Comparison of ENCODE assay signal across 9 cellular contexts in the genomic region with DNA sequence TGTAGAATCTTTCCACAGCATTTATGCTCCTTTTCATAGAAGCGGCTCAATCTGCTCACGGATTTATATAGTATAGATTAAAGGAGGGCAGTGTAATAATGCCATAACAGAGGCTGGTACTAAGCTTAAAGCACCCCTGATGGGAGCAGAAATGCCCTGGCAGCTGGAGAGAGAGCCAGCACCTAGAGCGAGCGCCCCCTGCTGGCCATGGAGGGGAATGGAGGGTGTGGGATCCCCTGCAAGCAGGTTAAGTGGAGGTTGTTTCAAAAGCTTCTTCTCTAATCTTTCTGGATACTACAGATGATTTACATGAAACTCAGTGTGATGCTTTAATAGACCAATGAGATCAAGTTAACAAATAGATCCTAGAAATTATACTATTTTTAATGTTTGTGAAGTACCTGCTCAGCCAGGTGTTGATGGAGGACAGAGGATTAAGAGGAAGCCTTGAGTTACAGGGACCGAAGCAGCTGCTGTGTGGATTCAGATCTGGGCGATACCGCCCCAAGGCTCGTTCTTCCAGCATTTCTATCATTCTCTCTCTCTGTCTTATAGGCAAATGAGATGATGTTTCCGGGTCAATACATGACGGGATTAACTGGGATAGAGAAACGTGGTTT.
A peak's percentile ranks its signal among the peaks of the same experiment; 100 is the strongest.
DNase-seq lines count a peak whose midpoint lies in the region; ATAC-seq and TF ChIP-seq lines count a peak whose summit lies in the region.
"Had no signal": no experiment of that assay in that cellular context is flagged by ENCODE, and none has a peak within 500 bp of the region (broad histone marks: within the 10 kb centered on the region; RNA-seq: fewer than 3 reads in every experiment).

No MANE protein-coding gene starts in this region.

- H3K9me3 ChIP-seq in MM.1S (replicated peaks; ENCODE audit: insufficient read depth, low read length) (no peaks in the 10 kb centered on the region), tibial nerve (no peaks in the 10 kb centered on the region)
- H3K9me3 ChIP-seq: HAP-1 had no signal

- H3K9me3 Mint-ChIP-seq in effector memory CD8-positive, alpha-beta T cell, result peaks cover 2 to 13% of the 10 kb centered on the region in 2 donors
- no peaks in the 10 kb centered on the region for H3K9me3 Mint-ChIP-seq in nephron

- H3K4me1 Mint-ChIP-seq in effector memory CD8-positive, alpha-beta T cell (ENCODE audit: low read depth in 2 of 2), result peaks cover 5 to 18% of the 10 kb centered on the region in 2 donors
- peaks cover 5% of the 10 kb centered on the region for H3K4me1 Mint-ChIP-seq in nephron

- H3K4me3 ChIP-seq in AG04449 (ENCODE audit: low read depth, low read length) (no peak overlapping the region), MM.1S (ENCODE audit: low read length) (no peak overlapping the region), tibial nerve (no peak overlapping the region)
- H3K4me3 ChIP-seq: HAP-1 had no signal

- no peak overlapping the region for H2AFZ ChIP-seq in MM.1S (ENCODE audit: low read length)

- no peaks in the 10 kb centered on the region for H3K27me3 Mint-ChIP-seq in effector memory CD8-positive, alpha-beta T cell
- H3K27me3 Mint-ChIP-seq in nephron (ENCODE audit: low read depth), result peaks cover 16% of the 10 kb centered on the region

- no peaks in the 10 kb centered on the region for H3K9me2 ChIP-seq in MM.1S (replicated peaks; ENCODE audit: insufficient read depth, low read length)

- H3K79me2 ChIP-seq in MM.1S (ENCODE audit: low read length), result no peaks in the 10 kb centered on the region

- ATAC-seq in GM18867 (IDR thresholded peaks at IDR 0.05; ENCODE audit: unreplicated experiment), result peak; percentile 79
- ATAC-seq in effector memory CD8-positive, alpha-beta T cell (replicated peaks), result peak; percentile 72
- ATAC-seq in GM21528 (IDR thresholded peaks at IDR 0.05; ENCODE audit: low FRiP score, unreplicated experiment), result no peak

- CTCF ChIA-PET in AG04449 (lab: Yijun Ruan, JAX), result no interaction called here

- H3K4me2 ChIP-seq in MM.1S (ENCODE audit: low read depth, low read length), result no peak overlapping the region

- peaks cover 9% of the 10 kb centered on the region for H3K36me3 Mint-ChIP-seq in effector memory CD8-positive, alpha-beta T cell (ENCODE audit: insufficient read depth)
- no peaks in the 10 kb centered on the region for H3K36me3 Mint-ChIP-seq in nephron (ENCODE audit: low read depth)

- H3K4me3 Mint-ChIP-seq in effector memory CD8-positive, alpha-beta T cell, result no peak overlapping the region
- H3K4me3 Mint-ChIP-seq in nephron, result no peak overlapping the region

- H3K9ac ChIP-seq in MM.1S (ENCODE audit: low read length), result no peak overlapping the region

- no peaks in the 10 kb centered on the region for H4K20me1 ChIP-seq in MM.1S (ENCODE audit: insufficient read depth, low read length)

- 58 to 63% methylated on average over 11 of the region's 11 CpGs for WGBS in tibial nerve, 2 donors

- H3K27ac ChIP-seq in MM.1S (ENCODE audit: low read length), result no peak overlapping the region
- H3K27ac ChIP-seq in tibial nerve, result no peak overlapping the region

- TF ChIP-seq EP300 in tibial nerve (IDR thresholded peaks at IDR 0.05), result no peak

- POLR2A ChIA-PET in AG04449 (lab: Yijun Ruan, JAX), result no interaction called here

- no peaks in the 10 kb centered on the region for H3K27me3 ChIP-seq in MM.1S (replicated peaks; ENCODE audit: insufficient read depth, low read length)
- no peaks in the 10 kb centered on the region for H3K27me3 ChIP-seq in tibial nerve

- no peak for DNase-seq in AG04449 (ENCODE audit: low read depth, low spot score)
- no peak for DNase-seq in MM.1S
- DNase-seq in activated CD4-positive, alpha-beta T cell treated with anti-CD3 and anti-CD28 coated beads, Interleukin-2, amount 50 U/mL, for 4 hours, result peak; percentile 26 to 30
- peak; percentile 47 to 51 (median 48) for DNase-seq in effector memory CD8-positive, alpha-beta T cell
- peak in 1 of 2 donors; percentile 34 for DNase-seq in tibial nerve (ENCODE audit: low spot score in 2 of 2)

- TF ChIP-seq POLR2A in tibial nerve (IDR thresholded peaks at IDR 0.05), result no peak

- TF ChIP-seq CTCF in AG04449 (IDR thresholded peaks at IDR 0.05; ENCODE audit: insufficient read depth, low read length, missing control alignments), result peak; percentile 35
- peak; percentile 54 for TF ChIP-seq CTCF in MM.1S (IDR thresholded peaks at IDR 0.05; ENCODE audit: low read length)
- TF ChIP-seq CTCF in nephron (IDR thresholded peaks at IDR 0.05; ENCODE audit: unreplicated experiment in 3 of 3), result peak; percentile 75 to 78 (median 75)
- peak; percentile 60 to 89 (median 70) for TF ChIP-seq CTCF in tibial nerve (IDR thresholded peaks at IDR 0.05)

- H3F3A ChIP-seq in MM.1S (ENCODE audit: insufficient read depth, low read length), result no peaks in the 10 kb centered on the region

- H3K36me3 ChIP-seq in MM.1S (replicated peaks; ENCODE audit: insufficient read depth, low read length) (no peaks in the 10 kb centered on the region), tibial nerve (no peaks in the 10 kb centered on the region)
- H3K36me3 ChIP-seq: HAP-1 had no signal

- H3K4me1 ChIP-seq in MM.1S (ENCODE audit: low read length) (no peaks in the 10 kb centered on the region), tibial nerve (no peaks in the 10 kb centered on the region)
- H3K4me1 ChIP-seq: HAP-1 had no signal

- H3K27ac Mint-ChIP-seq in effector memory CD8-positive, alpha-beta T cell, result peak overlapping the region; percentile 62 to 81
- H3K27ac Mint-ChIP-seq in nephron, result no peak overlapping the region

Comparison
In these comparisons a context has a peak if more than half of its experiments do, and no peak if none do; other contexts are left out.
1. DNase-seq: peak in activated CD4-positive, alpha-beta T cell treated with anti-CD3 and anti-CD28 coated beads, Interleukin-2, amount 50 U/mL, for 4 hours (2 of 2) and effector memory CD8-positive, alpha-beta T cell (3 of 3); none in AG04449 (single experiment) and MM.1S (single experiment).
2. H3K27ac Mint-ChIP-seq: peak in effector memory CD8-positive, alpha-beta T cell (2 of 2); none in nephron (0 of 3).
3. Peak in every context shown above with its lines, with median percentiles within 50 percentile points of each other: CTCF ChIP-seq.